1 cellular context compared by ENCODE assay signal in the genomic region with DNA sequence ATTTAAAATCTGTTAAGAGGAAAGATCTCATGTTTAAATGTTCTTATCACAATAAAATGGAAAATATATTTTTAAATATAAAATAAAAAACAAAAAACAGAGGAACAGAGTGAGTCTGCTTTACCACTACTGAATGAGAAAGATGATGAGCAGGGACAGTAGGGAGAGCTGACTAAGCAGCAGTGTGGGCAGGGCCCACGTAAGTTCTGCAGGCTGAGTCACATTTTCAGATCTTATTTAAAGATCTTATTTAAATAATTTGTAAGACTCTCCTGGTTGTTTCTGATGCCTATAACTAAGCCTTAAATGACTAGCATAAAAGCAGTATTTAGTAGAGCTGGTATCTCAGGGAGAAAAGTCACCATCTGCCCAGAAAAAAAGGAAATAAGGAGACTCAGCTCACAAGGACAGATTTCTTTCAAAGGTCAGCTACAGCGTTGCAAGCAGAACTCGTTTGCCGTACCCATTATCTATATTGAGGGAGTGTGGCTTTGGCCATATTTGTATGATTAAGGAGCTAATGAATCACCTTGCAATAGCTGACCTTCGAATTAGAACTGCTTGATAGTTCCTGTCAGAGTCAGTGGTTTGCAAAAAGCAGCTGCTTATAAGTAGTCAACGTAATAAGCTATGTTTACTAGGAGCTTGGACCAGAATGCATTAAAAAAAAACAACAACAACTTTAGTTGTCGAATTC.
TF ChIP-seq lines count a peak whose summit lies in the region.

No MANE protein-coding gene starts in this region.

TF ChIP-seq in GM23338, 12 proteins besides CTCF, POLR2A, EP300 and RAD21 (continued from another document):
- TF ChIP-seq, protein P1, sequence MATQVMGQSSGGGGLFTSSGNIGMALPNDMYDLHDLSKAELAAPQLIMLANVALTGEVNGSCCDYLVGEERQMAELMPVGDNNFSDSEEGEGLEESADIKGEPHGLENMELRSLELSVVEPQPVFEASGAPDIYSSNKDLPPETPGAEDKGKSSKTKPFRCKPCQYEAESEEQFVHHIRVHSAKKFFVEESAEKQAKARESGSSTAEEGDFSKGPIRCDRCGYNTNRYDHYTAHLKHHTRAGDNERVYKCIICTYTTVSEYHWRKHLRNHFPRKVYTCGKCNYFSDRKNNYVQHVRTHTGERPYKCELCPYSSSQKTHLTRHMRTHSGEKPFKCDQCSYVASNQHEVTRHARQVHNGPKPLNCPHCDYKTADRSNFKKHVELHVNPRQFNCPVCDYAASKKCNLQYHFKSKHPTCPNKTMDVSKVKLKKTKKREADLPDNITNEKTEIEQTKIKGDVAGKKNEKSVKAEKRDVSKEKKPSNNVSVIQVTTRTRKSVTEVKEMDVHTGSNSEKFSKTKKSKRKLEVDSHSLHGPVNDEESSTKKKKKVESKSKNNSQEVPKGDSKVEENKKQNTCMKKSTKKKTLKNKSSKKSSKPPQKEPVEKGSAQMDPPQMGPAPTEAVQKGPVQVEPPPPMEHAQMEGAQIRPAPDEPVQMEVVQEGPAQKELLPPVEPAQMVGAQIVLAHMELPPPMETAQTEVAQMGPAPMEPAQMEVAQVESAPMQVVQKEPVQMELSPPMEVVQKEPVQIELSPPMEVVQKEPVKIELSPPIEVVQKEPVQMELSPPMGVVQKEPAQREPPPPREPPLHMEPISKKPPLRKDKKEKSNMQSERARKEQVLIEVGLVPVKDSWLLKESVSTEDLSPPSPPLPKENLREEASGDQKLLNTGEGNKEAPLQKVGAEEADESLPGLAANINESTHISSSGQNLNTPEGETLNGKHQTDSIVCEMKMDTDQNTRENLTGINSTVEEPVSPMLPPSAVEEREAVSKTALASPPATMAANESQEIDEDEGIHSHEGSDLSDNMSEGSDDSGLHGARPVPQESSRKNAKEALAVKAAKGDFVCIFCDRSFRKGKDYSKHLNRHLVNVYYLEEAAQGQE (IDR thresholded peaks at IDR 0.05; ENCODE audit: unreplicated experiment) = no peak
- TF ChIP-seq STAT1 (IDR thresholded peaks at IDR 0.05; ENCODE audit: unreplicated experiment) (no peak), JUNB (IDR thresholded peaks at IDR 0.05; ENCODE audit: unreplicated experiment) (no peak)
